In genomic region chr15:25982736-25983135, GRCh38 we compare ENCODE assay signal across 1 cellular context.
TF ChIP-seq lines count a peak whose summit lies in the region.

No MANE protein-coding gene starts in this region.

TF ChIP-seq in H1, 55 proteins besides CTCF, POLR2A, EP300 and RAD21:
- TF ChIP-seq EGR1 (IDR thresholded peaks at IDR 0.05; ENCODE audit: borderline replicate concordance, low read depth, low read length) (no peak), KDM4A (IDR thresholded peaks at IDR 0.05; ENCODE audit: low read depth, low read length, severe bottlenecking) (no peak), POU5F1 (IDR thresholded peaks at IDR 0.05; ENCODE audit: low read depth, low read length) (no peak), SAP30 (IDR thresholded peaks at IDR 0.05; ENCODE audit: insufficient read depth, insufficient replicate concordance, low read length) (no peak), RNF2 (IDR thresholded peaks at IDR 0.05; ENCODE audit: borderline replicate concordance, low read depth, low read length, missing control alignments, poor library complexity, severe bottlenecking) (no peak), HDAC6 (IDR thresholded peaks at IDR 0.05; ENCODE audit: low read depth, low read length) (no peak), SP1 (IDR thresholded peaks at IDR 0.05; ENCODE audit: low read depth, low read length) (no peak), SP4 (IDR thresholded peaks at IDR 0.05; ENCODE audit: low read length) (no peak), FOSL1 (IDR thresholded peaks at IDR 0.05; ENCODE audit: insufficient read depth, low read depth, low read length) (no peak), PHF8 (conservative IDR thresholded peaks at IDR 0.05; ENCODE audit: low read depth, low read length) (no peak), CBX8 (IDR thresholded peaks at IDR 0.05; ENCODE audit: borderline replicate concordance, low read depth, low read length) (no peak), KDM5A (IDR thresholded peaks at IDR 0.05; ENCODE audit: low read length) (no peak), TEAD4 (IDR thresholded peaks at IDR 0.05; ENCODE audit: low read depth, low read length) (no peak), BCL11A (IDR thresholded peaks at IDR 0.05; ENCODE audit: low read depth in 2 of 2, low read length in 2 of 2) (no peak), SRF (IDR thresholded peaks at IDR 0.05; ENCODE audit: low read depth, low read length) (no peak), ASH2L (IDR thresholded peaks at IDR 0.05; ENCODE audit: low read length) (no peak)
- TF ChIP-seq, protein P1, sequence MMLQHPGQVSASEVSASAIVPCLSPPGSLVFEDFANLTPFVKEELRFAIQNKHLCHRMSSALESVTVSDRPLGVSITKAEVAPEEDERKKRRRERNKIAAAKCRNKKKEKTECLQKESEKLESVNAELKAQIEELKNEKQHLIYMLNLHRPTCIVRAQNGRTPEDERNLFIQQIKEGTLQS (IDR thresholded peaks at IDR 0.05; ENCODE audit: insufficient read depth, low read depth, low read length) = no peak
- TF ChIP-seq, protein P2, sequence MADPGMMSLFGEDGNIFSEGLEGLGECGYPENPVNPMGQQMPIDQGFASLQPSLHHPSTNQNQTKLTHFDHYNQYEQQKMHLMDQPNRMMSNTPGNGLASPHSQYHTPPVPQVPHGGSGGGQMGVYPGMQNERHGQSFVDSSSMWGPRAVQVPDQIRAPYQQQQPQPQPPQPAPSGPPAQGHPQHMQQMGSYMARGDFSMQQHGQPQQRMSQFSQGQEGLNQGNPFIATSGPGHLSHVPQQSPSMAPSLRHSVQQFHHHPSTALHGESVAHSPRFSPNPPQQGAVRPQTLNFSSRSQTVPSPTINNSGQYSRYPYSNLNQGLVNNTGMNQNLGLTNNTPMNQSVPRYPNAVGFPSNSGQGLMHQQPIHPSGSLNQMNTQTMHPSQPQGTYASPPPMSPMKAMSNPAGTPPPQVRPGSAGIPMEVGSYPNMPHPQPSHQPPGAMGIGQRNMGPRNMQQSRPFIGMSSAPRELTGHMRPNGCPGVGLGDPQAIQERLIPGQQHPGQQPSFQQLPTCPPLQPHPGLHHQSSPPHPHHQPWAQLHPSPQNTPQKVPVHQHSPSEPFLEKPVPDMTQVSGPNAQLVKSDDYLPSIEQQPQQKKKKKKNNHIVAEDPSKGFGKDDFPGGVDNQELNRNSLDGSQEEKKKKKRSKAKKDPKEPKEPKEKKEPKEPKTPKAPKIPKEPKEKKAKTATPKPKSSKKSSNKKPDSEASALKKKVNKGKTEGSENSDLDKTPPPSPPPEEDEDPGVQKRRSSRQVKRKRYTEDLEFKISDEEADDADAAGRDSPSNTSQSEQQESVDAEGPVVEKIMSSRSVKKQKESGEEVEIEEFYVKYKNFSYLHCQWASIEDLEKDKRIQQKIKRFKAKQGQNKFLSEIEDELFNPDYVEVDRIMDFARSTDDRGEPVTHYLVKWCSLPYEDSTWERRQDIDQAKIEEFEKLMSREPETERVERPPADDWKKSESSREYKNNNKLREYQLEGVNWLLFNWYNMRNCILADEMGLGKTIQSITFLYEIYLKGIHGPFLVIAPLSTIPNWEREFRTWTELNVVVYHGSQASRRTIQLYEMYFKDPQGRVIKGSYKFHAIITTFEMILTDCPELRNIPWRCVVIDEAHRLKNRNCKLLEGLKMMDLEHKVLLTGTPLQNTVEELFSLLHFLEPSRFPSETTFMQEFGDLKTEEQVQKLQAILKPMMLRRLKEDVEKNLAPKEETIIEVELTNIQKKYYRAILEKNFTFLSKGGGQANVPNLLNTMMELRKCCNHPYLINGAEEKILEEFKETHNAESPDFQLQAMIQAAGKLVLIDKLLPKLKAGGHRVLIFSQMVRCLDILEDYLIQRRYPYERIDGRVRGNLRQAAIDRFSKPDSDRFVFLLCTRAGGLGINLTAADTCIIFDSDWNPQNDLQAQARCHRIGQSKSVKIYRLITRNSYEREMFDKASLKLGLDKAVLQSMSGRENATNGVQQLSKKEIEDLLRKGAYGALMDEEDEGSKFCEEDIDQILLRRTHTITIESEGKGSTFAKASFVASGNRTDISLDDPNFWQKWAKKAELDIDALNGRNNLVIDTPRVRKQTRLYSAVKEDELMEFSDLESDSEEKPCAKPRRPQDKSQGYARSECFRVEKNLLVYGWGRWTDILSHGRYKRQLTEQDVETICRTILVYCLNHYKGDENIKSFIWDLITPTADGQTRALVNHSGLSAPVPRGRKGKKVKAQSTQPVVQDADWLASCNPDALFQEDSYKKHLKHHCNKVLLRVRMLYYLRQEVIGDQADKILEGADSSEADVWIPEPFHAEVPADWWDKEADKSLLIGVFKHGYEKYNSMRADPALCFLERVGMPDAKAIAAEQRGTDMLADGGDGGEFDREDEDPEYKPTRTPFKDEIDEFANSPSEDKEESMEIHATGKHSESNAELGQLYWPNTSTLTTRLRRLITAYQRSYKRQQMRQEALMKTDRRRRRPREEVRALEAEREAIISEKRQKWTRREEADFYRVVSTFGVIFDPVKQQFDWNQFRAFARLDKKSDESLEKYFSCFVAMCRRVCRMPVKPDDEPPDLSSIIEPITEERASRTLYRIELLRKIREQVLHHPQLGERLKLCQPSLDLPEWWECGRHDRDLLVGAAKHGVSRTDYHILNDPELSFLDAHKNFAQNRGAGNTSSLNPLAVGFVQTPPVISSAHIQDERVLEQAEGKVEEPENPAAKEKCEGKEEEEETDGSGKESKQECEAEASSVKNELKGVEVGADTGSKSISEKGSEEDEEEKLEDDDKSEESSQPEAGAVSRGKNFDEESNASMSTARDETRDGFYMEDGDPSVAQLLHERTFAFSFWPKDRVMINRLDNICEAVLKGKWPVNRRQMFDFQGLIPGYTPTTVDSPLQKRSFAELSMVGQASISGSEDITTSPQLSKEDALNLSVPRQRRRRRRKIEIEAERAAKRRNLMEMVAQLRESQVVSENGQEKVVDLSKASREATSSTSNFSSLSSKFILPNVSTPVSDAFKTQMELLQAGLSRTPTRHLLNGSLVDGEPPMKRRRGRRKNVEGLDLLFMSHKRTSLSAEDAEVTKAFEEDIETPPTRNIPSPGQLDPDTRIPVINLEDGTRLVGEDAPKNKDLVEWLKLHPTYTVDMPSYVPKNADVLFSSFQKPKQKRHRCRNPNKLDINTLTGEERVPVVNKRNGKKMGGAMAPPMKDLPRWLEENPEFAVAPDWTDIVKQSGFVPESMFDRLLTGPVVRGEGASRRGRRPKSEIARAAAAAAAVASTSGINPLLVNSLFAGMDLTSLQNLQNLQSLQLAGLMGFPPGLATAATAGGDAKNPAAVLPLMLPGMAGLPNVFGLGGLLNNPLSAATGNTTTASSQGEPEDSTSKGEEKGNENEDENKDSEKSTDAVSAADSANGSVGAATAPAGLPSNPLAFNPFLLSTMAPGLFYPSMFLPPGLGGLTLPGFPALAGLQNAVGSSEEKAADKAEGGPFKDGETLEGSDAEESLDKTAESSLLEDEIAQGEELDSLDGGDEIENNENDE (IDR thresholded peaks at IDR 0.05; ENCODE audit: insufficient replicate concordance, low read length) = no peak
- TF ChIP-seq, protein P3, sequence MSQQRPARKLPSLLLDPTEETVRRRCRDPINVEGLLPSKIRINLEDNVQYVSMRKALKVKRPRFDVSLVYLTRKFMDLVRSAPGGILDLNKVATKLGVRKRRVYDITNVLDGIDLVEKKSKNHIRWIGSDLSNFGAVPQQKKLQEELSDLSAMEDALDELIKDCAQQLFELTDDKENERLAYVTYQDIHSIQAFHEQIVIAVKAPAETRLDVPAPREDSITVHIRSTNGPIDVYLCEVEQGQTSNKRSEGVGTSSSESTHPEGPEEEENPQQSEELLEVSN (IDR thresholded peaks at IDR 0.05) = no peak
